In genomic region chr3:24483873-24484272, GRCh38 we compare ENCODE assay signal across 18 cellular contexts. TPM values are rescaled to one million over a fixed set of nuclear protein-coding genes. Genes with fewer than 3 reads are reported as not detected.
"Had no signal": no experiment of that assay in that cellular context is flagged by ENCODE, and none has a peak within 500 bp of the region (broad histone marks: within the 10 kb centered on the region; RNA-seq: fewer than 3 reads in every experiment).

No MANE protein-coding gene starts in this region.

- H3K4me1 ChIP-seq: colonic mucosa had no signal

- ATAC-seq: foreskin keratinocyte had no signal

- H3K27me3 Mint-ChIP-seq: activated naive CD4-positive, alpha-beta T cell treated with anti-CD3 and anti-CD28 coated beads, Interleukin-2, amount 10 ng/mL, durations not matched to agents 7 days and 5 days had no signal

- DNase-seq: activated CD4-positive, alpha-beta T cell treated with anti-CD3 and anti-CD28 coated beads for 48 hours; activated CD8-positive, alpha-beta memory T cell treated with anti-CD3 and anti-CD28 coated beads for 24 hours; activated naive CD4-positive, alpha-beta T cell treated with anti-CD3 and anti-CD28 coated beads, Interleukin-2, amount 10 ng/mL, durations not matched to agents 7 days and 5 days; caudate nucleus; colonic mucosa; foreskin keratinocyte; heart left ventricle; kidney; ovary; retina; stimulated activated CD4-positive, alpha-beta T cell treated with anti-CD3 and anti-CD28 coated beads, Interleukin-4, amount 100 ng/mL, for 4 hours; stomach had no signal

- H3K27ac ChIP-seq: colonic mucosa, foreskin keratinocyte, heart left ventricle, neural progenitor cell, ovary, skin epidermis, stomach, thoracic aorta, vagina had no signal

- H3K36me3 ChIP-seq: colonic mucosa, heart left ventricle, neural progenitor cell, ovary, stomach, thoracic aorta, vagina had no signal

- H3K4me3 Mint-ChIP-seq: activated naive CD4-positive, alpha-beta T cell treated with anti-CD3 and anti-CD28 coated beads, Interleukin-2, amount 10 ng/mL, durations not matched to agents 7 days and 5 days; mesothelial cell of epicardium; neural progenitor cell had no signal

- H3K27ac Mint-ChIP-seq: activated naive CD4-positive, alpha-beta T cell treated with anti-CD3 and anti-CD28 coated beads, Interleukin-2, amount 10 ng/mL, durations not matched to agents 7 days and 5 days; activated T-helper 2 cell treated with anti-CD3 and anti-CD28 coated beads, Interferon-gamma antibody, Interleukin-2, Interleukin-4, amounts not matched to agents 10 μg/mL and 5 μg/mL and 100 μg/mL, durations not matched to agents 14 hours and 24 hours and 36 hours; mesothelial cell of epicardium; neural progenitor cell had no signal

- H3K36me3 Mint-ChIP-seq: activated naive CD4-positive, alpha-beta T cell treated with anti-CD3 and anti-CD28 coated beads, Interleukin-2, amount 10 ng/mL, durations not matched to agents 7 days and 5 days; mesothelial cell of epicardium; neural progenitor cell had no signal

- H3K9me3 Mint-ChIP-seq: activated naive CD4-positive, alpha-beta T cell treated with anti-CD3 and anti-CD28 coated beads, Interleukin-2, amount 10 ng/mL, durations not matched to agents 7 days and 5 days; activated T-helper 2 cell treated with anti-CD3 and anti-CD28 coated beads, Interferon-gamma antibody, Interleukin-2, Interleukin-4, amounts not matched to agents 10 μg/mL and 5 μg/mL and 100 μg/mL, durations not matched to agents 14 hours and 24 hours and 36 hours; mesothelial cell of epicardium; neural progenitor cell had no signal

- H3K9me3 ChIP-seq: colonic mucosa, heart left ventricle, ovary, stomach, thoracic aorta, vagina had no signal

- H3K4me3 ChIP-seq: colonic mucosa, heart left ventricle, neural progenitor cell, ovary, skin epidermis, stomach, thoracic aorta, vagina had no signal

- H3K4me1 Mint-ChIP-seq: activated naive CD4-positive, alpha-beta T cell treated with anti-CD3 and anti-CD28 coated beads, Interleukin-2, amount 10 ng/mL, durations not matched to agents 7 days and 5 days; neural progenitor cell had no signal

- H3K27me3 ChIP-seq: colonic mucosa, foreskin keratinocyte, heart left ventricle, neural progenitor cell, ovary, stomach, vagina had no signal

RNA-seq across cellular contexts. Expression of gene THRB, which starts 10.8 kb away (rescaled TPM):
- total RNA-seq: activated T-helper 2 cell treated with anti-CD3 and anti-CD28 coated beads, Interferon-gamma antibody, Interleukin-2, Interleukin-4, amounts not matched to agents 10 μg/mL and 5 μg/mL and 100 μg/mL, durations not matched to agents 14 hours and 24 hours and 36 hours had no signal
